Comparison of ENCODE assay signal across 8 cellular contexts in the genomic region with DNA sequence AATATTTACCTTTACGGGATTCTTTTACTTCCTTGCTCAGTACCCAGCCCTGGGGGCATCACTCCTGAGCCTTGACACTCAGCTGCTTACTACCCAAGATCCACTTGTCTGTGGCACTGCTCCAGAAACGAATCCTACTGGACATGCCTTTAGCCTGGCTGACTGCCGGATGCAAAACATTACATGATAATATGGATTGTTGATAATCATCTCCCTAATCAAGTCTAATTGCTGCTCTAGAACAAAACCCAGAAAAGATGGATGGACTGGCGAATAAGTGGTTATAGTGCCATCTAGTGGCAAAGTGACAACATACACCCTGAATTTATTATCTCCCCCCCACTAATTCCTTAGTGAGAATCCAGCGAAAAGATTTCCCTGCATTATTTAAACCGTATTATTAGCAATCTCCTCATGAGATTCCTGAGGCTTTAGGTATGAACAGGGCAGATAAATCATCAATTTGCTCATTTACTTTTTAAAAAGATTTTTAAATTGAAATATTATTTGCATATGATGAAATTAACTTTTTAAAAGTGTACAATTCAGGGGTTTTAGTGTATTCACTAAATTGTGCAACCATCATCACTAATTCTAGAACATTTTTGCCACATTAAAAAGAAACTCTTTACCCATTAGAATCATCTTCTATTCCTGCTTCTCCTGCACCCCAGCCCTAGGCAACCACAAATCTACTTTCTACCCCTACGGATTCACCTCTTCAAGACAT.
A peak's percentile ranks its signal among the peaks of the same experiment; 100 is the strongest.
DNase-seq lines count a peak whose midpoint lies in the region; ATAC-seq, FAIRE-seq and TF ChIP-seq lines count a peak whose summit lies in the region.

No MANE protein-coding gene starts in this region.

- TF ChIP-seq POLR2A in esophagus muscularis mucosa (IDR thresholded peaks at IDR 0.05; ENCODE audit: low read depth), result no peak

- H3K4me3 ChIP-seq in esophagus muscularis mucosa, result no peak overlapping the region

- peak; percentile 92 for FAIRE-seq in A204.1 (lab: Jason Lieb, UNC)

- no peak overlapping the region for H3K4me3 Mint-ChIP-seq in natural killer cell

- no peaks in the 10 kb centered on the region for H3K9me3 Mint-ChIP-seq in natural killer cell

- intact Hi-C loops in esophagus muscularis mucosa (cut with DNase I), result loop anchor here (5.0 to 10.0 kb wide), 2 partner anchors 62 to 234 kb away; a partner anchor contains a TSS
- intact Hi-C loops in natural killer cell (cut with micrococcal nuclease), result loop anchor here (2.0 to 5.0 kb wide), 4 partner anchors 62 to 422 kb away; a partner anchor contains a TSS

- peaks cover 17% of the 10 kb centered on the region for H3K36me3 Mint-ChIP-seq in natural killer cell

- no peaks in the 10 kb centered on the region for H3K27me3 ChIP-seq in esophagus muscularis mucosa

- no peaks in the 10 kb centered on the region for H3K27me3 Mint-ChIP-seq in natural killer cell (ENCODE audit: low read depth in 2 of 2)

- H3K36me3 ChIP-seq in esophagus muscularis mucosa, result peaks cover 0 to 50% (median 12%) of the 10 kb centered on the region in 4 donors

- ATAC-seq in SK-N-SH treated with all-trans-retinoic acid at 6 μM for 48 hours (peak; percentile 82), natural killer cell (peak; percentile 69 to 85 (median 82)), GM21447 (IDR thresholded peaks at IDR 0.05; ENCODE audit: unreplicated experiment) (no peak), HG02885 (IDR thresholded peaks at IDR 0.05; ENCODE audit: poor library complexity, unreplicated experiment) (no peak)

- DNase-seq in GM03348 (ENCODE audit: low spot score) (peak; percentile 87), NCI-H1105 treated with DMSO at 0.1 percent for 48 hours (lab: John Stamatoyannopoulos, UW) (peak; percentile 91), esophagus muscularis mucosa (ENCODE audit: extremely low spot score) (no peak), natural killer cell (no peak)

- no peak overlapping the region for H3K27ac ChIP-seq in esophagus muscularis mucosa (replicated peaks in 1 of 4)

- peaks cover 0 to 7% (median 3%) of the 10 kb centered on the region in 4 donors for H3K4me1 ChIP-seq in esophagus muscularis mucosa

- H3K4me1 Mint-ChIP-seq in natural killer cell, result peaks cover 4% of the 10 kb centered on the region in 2 donors

- TF ChIP-seq CTCF in esophagus muscularis mucosa (IDR thresholded peaks at IDR 0.05), result peak; percentile 72 to 81 (median 74)
- peak; percentile 88 for TF ChIP-seq CTCF in natural killer cell (IDR thresholded peaks at IDR 0.05)

- no peaks in the 10 kb centered on the region for H3K9me3 ChIP-seq in esophagus muscularis mucosa

- H3K27ac Mint-ChIP-seq in natural killer cell, result no peak overlapping the region

- WGBS in esophagus muscularis mucosa, result 16% methylated on average over 7 of the region's 7 CpGs

- no peak for TF ChIP-seq EP300 in esophagus muscularis mucosa (IDR thresholded peaks at IDR 0.05)

TF ChIP-seq in SK-N-SH treated with all-trans-retinoic acid at 6 μM for 48 hours, 23 proteins besides CTCF, POLR2A, EP300 and RAD21:
- TF ChIP-seq OSR1 (CRISPR knock-in tag; IDR thresholded peaks at IDR 0.05) (no peak), ZFP3 (CRISPR knock-in tag; IDR thresholded peaks at IDR 0.05) (no peak), ISL1 (CRISPR knock-in tag; IDR thresholded peaks at IDR 0.05) (peak; percentile 83), RARB (CRISPR knock-in tag; IDR thresholded peaks at IDR 0.05) (no peak), TCF4 (CRISPR knock-in tag; IDR thresholded peaks at IDR 0.05; ENCODE audit: borderline replicate concordance) (peak; percentile 59; the same call in 1 of the 2 replicates), GLIS3 (CRISPR knock-in tag; IDR thresholded peaks at IDR 0.05) (no peak), SNAI2 (CRISPR knock-in tag; IDR thresholded peaks at IDR 0.05) (peak; percentile 72; the same call in 1 of the 2 replicates)
- TF ChIP-seq, protein P1, sequence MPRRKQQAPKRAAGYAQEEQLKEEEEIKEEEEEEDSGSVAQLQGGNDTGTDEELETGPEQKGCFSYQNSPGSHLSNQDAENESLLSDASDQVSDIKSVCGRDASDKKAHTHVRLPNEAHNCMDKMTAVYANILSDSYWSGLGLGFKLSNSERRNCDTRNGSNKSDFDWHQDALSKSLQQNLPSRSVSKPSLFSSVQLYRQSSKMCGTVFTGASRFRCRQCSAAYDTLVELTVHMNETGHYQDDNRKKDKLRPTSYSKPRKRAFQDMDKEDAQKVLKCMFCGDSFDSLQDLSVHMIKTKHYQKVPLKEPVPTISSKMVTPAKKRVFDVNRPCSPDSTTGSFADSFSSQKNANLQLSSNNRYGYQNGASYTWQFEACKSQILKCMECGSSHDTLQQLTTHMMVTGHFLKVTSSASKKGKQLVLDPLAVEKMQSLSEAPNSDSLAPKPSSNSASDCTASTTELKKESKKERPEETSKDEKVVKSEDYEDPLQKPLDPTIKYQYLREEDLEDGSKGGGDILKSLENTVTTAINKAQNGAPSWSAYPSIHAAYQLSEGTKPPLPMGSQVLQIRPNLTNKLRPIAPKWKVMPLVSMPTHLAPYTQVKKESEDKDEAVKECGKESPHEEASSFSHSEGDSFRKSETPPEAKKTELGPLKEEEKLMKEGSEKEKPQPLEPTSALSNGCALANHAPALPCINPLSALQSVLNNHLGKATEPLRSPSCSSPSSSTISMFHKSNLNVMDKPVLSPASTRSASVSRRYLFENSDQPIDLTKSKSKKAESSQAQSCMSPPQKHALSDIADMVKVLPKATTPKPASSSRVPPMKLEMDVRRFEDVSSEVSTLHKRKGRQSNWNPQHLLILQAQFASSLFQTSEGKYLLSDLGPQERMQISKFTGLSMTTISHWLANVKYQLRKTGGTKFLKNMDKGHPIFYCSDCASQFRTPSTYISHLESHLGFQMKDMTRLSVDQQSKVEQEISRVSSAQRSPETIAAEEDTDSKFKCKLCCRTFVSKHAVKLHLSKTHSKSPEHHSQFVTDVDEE (CRISPR knock-in tag; IDR thresholded peaks at IDR 0.05), result peak; percentile 63; the same call in 1 of the 2 replicates
- TF ChIP-seq, protein P2, sequence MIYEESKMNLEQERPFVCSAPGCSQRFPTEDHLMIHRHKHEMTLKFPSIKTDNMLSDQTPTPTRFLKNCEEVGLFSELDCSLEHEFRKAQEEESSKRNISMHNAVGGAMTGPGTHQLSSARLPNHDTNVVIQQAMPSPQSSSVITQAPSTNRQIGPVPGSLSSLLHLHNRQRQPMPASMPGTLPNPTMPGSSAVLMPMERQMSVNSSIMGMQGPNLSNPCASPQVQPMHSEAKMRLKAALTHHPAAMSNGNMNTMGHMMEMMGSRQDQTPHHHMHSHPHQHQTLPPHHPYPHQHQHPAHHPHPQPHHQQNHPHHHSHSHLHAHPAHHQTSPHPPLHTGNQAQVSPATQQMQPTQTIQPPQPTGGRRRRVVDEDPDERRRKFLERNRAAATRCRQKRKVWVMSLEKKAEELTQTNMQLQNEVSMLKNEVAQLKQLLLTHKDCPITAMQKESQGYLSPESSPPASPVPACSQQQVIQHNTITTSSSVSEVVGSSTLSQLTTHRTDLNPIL (CRISPR knock-in tag; IDR thresholded peaks at IDR 0.05; ENCODE audit: low read depth), result no peak

Comparison
In these comparisons a context has a peak if more than half of its experiments do, and no peak if none do; other contexts are left out.
1. DNase-seq: peak in GM03348 (single experiment) and NCI-H1105 treated with DMSO at 0.1 percent for 48 hours (single experiment); none in esophagus muscularis mucosa (single experiment) and natural killer cell (single experiment).
2. ATAC-seq: peak in SK-N-SH treated with all-trans-retinoic acid at 6 μM for 48 hours (single experiment) and natural killer cell (3 of 3); none in GM21447 (single experiment) and HG02885 (single experiment).